Comparison of ENCODE assay signal across 8 cellular contexts in the genomic region with DNA sequence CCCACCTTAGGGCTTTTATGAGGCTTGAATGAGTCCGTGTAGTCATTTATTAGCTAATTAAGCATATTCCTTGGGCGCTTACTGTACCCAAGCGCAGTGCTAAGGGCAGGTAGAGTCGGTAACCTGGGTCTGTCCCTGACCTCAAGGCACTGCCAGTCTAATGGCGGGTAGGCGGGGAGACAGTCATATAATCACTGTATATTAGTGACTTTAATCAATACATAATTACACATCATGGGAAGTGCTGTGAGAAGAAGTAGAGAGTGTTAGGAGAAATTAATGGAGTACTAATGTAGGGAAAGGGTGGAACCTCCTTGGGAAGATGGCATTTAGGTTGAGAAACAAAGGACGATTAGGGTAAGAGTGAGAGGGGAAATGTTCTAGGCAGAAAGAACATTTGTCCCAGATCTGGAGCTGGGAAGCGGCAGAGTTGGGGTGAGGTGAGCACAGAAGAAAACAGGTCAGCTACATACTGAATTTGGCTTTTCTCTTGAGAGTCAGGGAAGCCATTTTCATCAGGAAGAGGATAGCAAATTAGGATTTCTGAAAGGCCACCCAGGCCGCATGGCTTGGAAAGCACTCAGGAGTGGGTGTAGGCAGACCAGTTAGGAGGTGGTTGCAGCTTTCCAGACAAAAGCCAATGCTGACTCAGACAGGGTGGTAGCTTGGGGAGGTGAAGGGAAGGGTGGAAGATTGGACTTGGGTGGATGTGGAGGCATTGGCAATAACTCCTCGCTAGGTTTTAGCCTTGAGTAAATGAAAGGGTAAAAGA. TPM values are rescaled to one million over a fixed set of nuclear protein-coding genes. Genes with fewer than 3 reads are reported as not detected.
DNase-seq lines count a peak whose midpoint lies in the region; ATAC-seq and TF ChIP-seq lines count a peak whose summit lies in the region.

No MANE protein-coding gene starts in this region.

- H3K14ac ChIP-seq in IMR-90 (replicated peaks; ENCODE audit: low read depth, low read length), result peak overlapping the region; percentile 76

- peak overlapping the region; percentile 69 for H3K4ac ChIP-seq in IMR-90 (ENCODE audit: low read depth, low read length)

- DNase-seq in BJ (ENCODE audit: low read depth) (no peak), IMR-90 (no peak), caudate nucleus (lab: John Stamatoyannopoulos, UW) (no peak), naive B cell (no peak), putamen (ENCODE audit: low spot score) (no peak), NCI-H1048 (lab: John Stamatoyannopoulos, UW) (no peak)
- DNase-seq in NK-92 treated with Interleukin-12 subunit alpha and Interleukin-12 subunit beta, amount 100 ng/mL, for 24 hours (lab: John Stamatoyannopoulos, UW), result no peak

- no peak for ATAC-seq in IMR-90 (ENCODE audit: low read depth)
- no peak for ATAC-seq in naive B cell (ENCODE audit: low read depth in 2 of 2)
- ATAC-seq in GM21360 (IDR thresholded peaks at IDR 0.05; ENCODE audit: unreplicated experiment), result no peak

- peak overlapping the region; percentile 92 for H3K9ac ChIP-seq in IMR-90 (ENCODE audit: low read depth, low read length)

- in situ Hi-C loops in IMR-90 (cut with MboI; ENCODE audit: low sequenced_read_pairs), result loop anchor here (5.0 kb wide), 1 partner anchor 136 kb away; no protein-coding TSS in a partner anchor

- POLR2A ChIA-PET in BJ (lab: Charles Lee), result no interaction called here
- POLR2A ChIA-PET in IMR-90 (lab: Charles Lee; ENCODE audit: unreplicated experiment), result no interaction called here

- peak overlapping the region; percentile 87; the same call in 1 of the 2 replicates for H4K91ac ChIP-seq in IMR-90 (ENCODE audit: insufficient read depth, low read depth, low read length)

- 0 out of 2 replicates have a peak overlapping the region, but pooled peaks have one; percentile 3 for H2BK20ac ChIP-seq in IMR-90 (ENCODE audit: low read depth, low read length)

- H3K4me1 ChIP-seq in IMR-90 (ENCODE audit: control insufficient read depth, insufficient read depth, low read length), result peaks cover 11% of the 10 kb centered on the region

- peaks cover 18 to 49% of the 10 kb centered on the region in 2 experiments for H3K79me1 ChIP-seq in IMR-90 (ENCODE audit: low read depth in 1 of 2, low read length in 2 of 2)

- intact Hi-C loops in IMR-90 (cut with micrococcal nuclease), result loop anchor here (5.0 kb wide), 1 partner anchor 121 kb away; no protein-coding TSS in a partner anchor

- 0 out of 2 replicates have a peak overlapping the region, but pooled peaks have one; percentile 5 for H2BK120ac ChIP-seq in IMR-90 (ENCODE audit: low read depth, low read length)

- no peak for TF ChIP-seq POLR2A in IMR-90 (IDR thresholded peaks at IDR 0.05; ENCODE audit: low read depth, low read length)

- H4K5ac ChIP-seq in IMR-90 (ENCODE audit: low read depth, low read length), result peak overlapping the region; percentile 88

- H3K36me3 ChIP-seq in BJ (ENCODE audit: control insufficient read depth, insufficient read depth, low read length) (no peaks in the 10 kb centered on the region), IMR-90 (ENCODE audit: control insufficient read depth, insufficient read depth, low read length) (no peaks in the 10 kb centered on the region)

- H2BK5ac ChIP-seq in IMR-90 (ENCODE audit: low read depth, low read length, poor library complexity, severe bottlenecking), result peak overlapping the region; percentile 90

- peak overlapping the region; percentile 19 to 100 (median 100) for H3K27ac Mint-ChIP-seq in naive B cell

- peak overlapping the region; percentile 83 for H3K4me2 ChIP-seq in IMR-90 (ENCODE audit: low read depth, low read length)

- H2AK5ac ChIP-seq in IMR-90 (ENCODE audit: low read depth, low read length), result peak overlapping the region; percentile 86

- TF ChIP-seq CTCF in BJ (IDR thresholded peaks at IDR 0.05; ENCODE audit: insufficient read depth, low read depth, low read length) (no peak), IMR-90 (conservative IDR thresholded peaks at IDR 0.05; ENCODE audit: low read depth, low read length) (no peak)

- no peaks in the 10 kb centered on the region for H3K9me3 ChIP-seq in IMR-90 (ENCODE audit: control insufficient read depth, insufficient read depth, low read length)

- peaks cover 0 to under 1% of the 10 kb centered on the region in 2 donors for H3K36me3 Mint-ChIP-seq in naive B cell

- H3K4me1 Mint-ChIP-seq in naive B cell, result peaks cover 44 to 50% (median 49%) of the 10 kb centered on the region in 3 donors

- H3K23ac ChIP-seq in IMR-90 (ENCODE audit: low read depth, low read length), result no peak overlapping the region

- dilution Hi-C loops in IMR-90 (cut with HindIII; ENCODE audit: low sequenced_read_pairs, unreplicated experiment), result no loop called here

- H2BK15ac ChIP-seq in IMR-90 (ENCODE audit: low read depth, low read length), result peak overlapping the region; percentile 49; the same call in 2 of the 3 replicates

- H3K27me3 Mint-ChIP-seq in naive B cell, result peaks cover 0 to 6% (median 0%) of the 10 kb centered on the region in 3 donors

- H3K18ac ChIP-seq in IMR-90 (ENCODE audit: low read depth, low read length), result no peak overlapping the region

- no peaks in the 10 kb centered on the region for H3K9me3 Mint-ChIP-seq in naive B cell

- peak overlapping the region; percentile 87 for H3K27ac ChIP-seq in IMR-90 (ENCODE audit: insufficient read depth, low read length)
- H3K27ac ChIP-seq in caudate nucleus (ENCODE audit: low read depth, low read length), result peak overlapping the region; percentile 100

- CTCF ChIA-PET in BJ (lab: Yijun Ruan, JAX) (interaction anchor here (1.1 to 1.6 kb wide), 5 partner anchors 17 to 307 kb away, joined by 3 to 5 read pairs (median 3); no protein-coding TSS in a partner anchor), IMR-90 (lab: Yijun Ruan, JAX) (no interaction called here)

- H2AK9ac ChIP-seq in IMR-90 (replicated peaks; ENCODE audit: low read depth, low read length, poor library complexity), result peak overlapping the region; percentile 99

- no peak for TF ChIP-seq RAD21 in IMR-90 (IDR thresholded peaks at IDR 0.05; ENCODE audit: low read length)

- H3K27me3 ChIP-seq in BJ (ENCODE audit: control insufficient read depth, insufficient read depth, low read length) (no peaks in the 10 kb centered on the region), IMR-90 (ENCODE audit: control insufficient read depth, insufficient read depth, low read length) (no peaks in the 10 kb centered on the region)

- peaks cover 19% of the 10 kb centered on the region for H3K9me1 ChIP-seq in IMR-90 (ENCODE audit: insufficient read depth, low read length)

- H3K56ac ChIP-seq in IMR-90 (ENCODE audit: extremely low read depth, insufficient read depth, low read length), result peak overlapping the region; percentile 99

- 54% methylated on average over 4 of the region's 10 CpGs; no CpG with 5 or more reads in 1 of the 2 experiments for WGBS in IMR-90 (ENCODE audit: extremely low coverage in 2 of 2, insufficient read length in 1 of 2), 2 experiments

- H2AFZ ChIP-seq in IMR-90 (replicated peaks; ENCODE audit: low read length, poor library complexity), result peak overlapping the region; percentile 96

- H3K4me3 ChIP-seq in BJ (ENCODE audit: low read depth, low read length) (peak overlapping the region; percentile 94), IMR-90 (ENCODE audit: insufficient read depth, low read depth, low read length) (peak overlapping the region; percentile 80)

- peak overlapping the region; percentile 86 to 99 (median 90) for H3K4me3 Mint-ChIP-seq in naive B cell

- no TSS peak for BruUV-seq in IMR-90 (replicated peaks; lab: Mats Ljungman, UMichigan)

- peaks cover 33% of the 10 kb centered on the region for H4K20me1 ChIP-seq in IMR-90 (ENCODE audit: insufficient read depth, low read length)

- peak overlapping the region; percentile 94 to 97 for H4K8ac ChIP-seq in IMR-90 (ENCODE audit: low read depth in 2 of 2, low read length in 2 of 2)

TF ChIP-seq in IMR-90, 13 proteins besides CTCF, POLR2A, EP300 and RAD21:
- no peak for TF ChIP-seq MAZ (IDR thresholded peaks at IDR 0.05; ENCODE audit: borderline replicate concordance, low read depth, low read length)
- no peak for TF ChIP-seq BHLHE40 (IDR thresholded peaks at IDR 0.05; ENCODE audit: low read depth, low read length)
- no peak for TF ChIP-seq SMC3 (IDR thresholded peaks at IDR 0.05; ENCODE audit: low read depth, low read length)
- TF ChIP-seq, protein P1, sequence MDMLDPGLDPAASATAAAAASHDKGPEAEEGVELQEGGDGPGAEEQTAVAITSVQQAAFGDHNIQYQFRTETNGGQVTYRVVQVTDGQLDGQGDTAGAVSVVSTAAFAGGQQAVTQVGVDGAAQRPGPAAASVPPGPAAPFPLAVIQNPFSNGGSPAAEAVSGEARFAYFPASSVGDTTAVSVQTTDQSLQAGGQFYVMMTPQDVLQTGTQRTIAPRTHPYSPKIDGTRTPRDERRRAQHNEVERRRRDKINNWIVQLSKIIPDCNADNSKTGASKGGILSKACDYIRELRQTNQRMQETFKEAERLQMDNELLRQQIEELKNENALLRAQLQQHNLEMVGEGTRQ (IDR thresholded peaks at IDR 0.05; ENCODE audit: low read depth, low read length), result no peak
- no peak for TF ChIP-seq RFX5 (IDR thresholded peaks at IDR 0.05; ENCODE audit: low read depth, low read length)
- TF ChIP-seq MXI1 (IDR thresholded peaks at IDR 0.05; ENCODE audit: borderline replicate concordance, low read depth, low read length), result no peak

RNA-seq across cellular contexts. Expression of a gene that starts 1.0 kb away (rescaled TPM):
- 98.7 and 111 TPM in 2 replicates for polyA plus RNA-seq in BJ (2011; rRNA removed)
- 64.2 and 79.7 TPM in 2 replicates for polyA minus RNA-seq in BJ (2011; rRNA and poly(A)+ RNA removed)
- total RNA-seq in IMR-90 (2012; rRNA removed), result 17.7 and 23.3 TPM in 2 replicates
- 65.6 and 67.3 TPM in 2 replicates for polyA plus RNA-seq in IMR-90 (2012; rRNA removed)
- polyA plus RNA-seq in IMR-90 (2012; cell fraction: cytosol; rRNA removed), result 46.2 and 50.5 TPM in 2 replicates
- 35.5 and 80.8 TPM in 2 replicates for polyA plus RNA-seq in IMR-90 (2012; cell fraction: nucleus; rRNA removed; ENCODE audit: low replicate concordance)
- polyA plus RNA-seq in naive B cell (ENCODE audit: low read depth in 6 of 6), result 100 to 1,000 TPM; 202 to 268 (median 213) TPM

RNA-seq across cellular contexts. Expression of a gene that starts 7.6 kb away (rescaled TPM):
- polyA plus RNA-seq in BJ (2011; rRNA removed) (not detected in 2 replicates), IMR-90 (2012; rRNA removed) (6.5 and 8.2 TPM in 2 replicates), naive B cell (ENCODE audit: low read depth in 6 of 6) (under 1 TPM in 1 of 6 donors, not detected in 5; 0.39 TPM)
- not detected in 2 replicates for polyA minus RNA-seq in BJ (2011; rRNA and poly(A)+ RNA removed)
- 2.0 and 2.8 TPM in 2 replicates for total RNA-seq in IMR-90 (2012; rRNA removed)
- 5.9 and 12.0 TPM in 2 replicates for polyA plus RNA-seq in IMR-90 (2012; cell fraction: cytosol; rRNA removed)
- 3.6 and 4.7 TPM in 2 replicates for polyA plus RNA-seq in IMR-90 (2012; cell fraction: nucleus; rRNA removed; ENCODE audit: low replicate concordance)
